8 cellular contexts compared by ENCODE assay signal in the genomic region with DNA sequence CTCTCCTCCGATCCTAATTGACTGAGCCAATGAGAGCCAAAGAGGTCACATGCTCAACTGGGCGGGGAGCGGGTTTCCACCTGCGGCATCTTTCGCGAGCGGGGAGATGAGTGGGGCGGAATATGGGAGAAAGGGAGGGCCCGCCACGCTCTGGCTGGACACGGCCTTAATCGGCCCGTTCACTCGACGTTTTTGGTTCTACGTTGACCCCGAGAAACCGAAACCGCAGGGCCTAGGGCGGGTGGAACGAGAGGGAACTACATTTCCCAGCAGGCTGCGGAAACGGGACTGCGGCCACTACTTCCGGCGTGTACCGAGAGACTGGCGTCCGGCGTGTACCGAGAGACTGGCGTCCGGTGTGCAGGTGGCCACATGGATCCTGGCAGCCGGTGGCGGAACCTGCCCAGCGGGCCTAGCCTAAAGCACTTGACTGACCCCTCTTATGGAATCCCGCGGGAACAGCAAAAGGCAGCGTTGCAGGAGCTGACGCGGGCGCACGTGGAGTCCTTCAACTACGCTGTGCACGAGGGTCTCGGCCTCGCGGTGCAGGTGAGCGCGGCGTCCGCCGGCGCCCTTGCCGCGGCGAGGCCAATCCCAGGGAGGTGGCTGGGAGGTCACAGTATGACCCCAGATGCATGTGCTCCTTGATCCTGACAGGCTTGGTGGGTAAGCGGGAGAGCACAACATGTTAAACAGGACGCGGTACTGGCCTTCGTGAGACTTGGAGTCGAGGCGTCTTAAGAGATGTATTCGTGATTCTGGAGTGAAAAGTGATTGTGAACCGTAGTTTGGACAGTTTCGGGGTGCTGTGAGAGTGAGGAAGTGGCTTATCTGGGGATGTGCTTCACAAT. TPM values are rescaled to one million over a fixed set of nuclear protein-coding genes. Genes with fewer than 3 reads are reported as not detected.
A peak's percentile ranks its signal among the peaks of the same experiment; 100 is the strongest.
DNase-seq lines count a peak whose midpoint lies in the region; ATAC-seq and TF ChIP-seq lines count a peak whose summit lies in the region.

A gene with protein sequence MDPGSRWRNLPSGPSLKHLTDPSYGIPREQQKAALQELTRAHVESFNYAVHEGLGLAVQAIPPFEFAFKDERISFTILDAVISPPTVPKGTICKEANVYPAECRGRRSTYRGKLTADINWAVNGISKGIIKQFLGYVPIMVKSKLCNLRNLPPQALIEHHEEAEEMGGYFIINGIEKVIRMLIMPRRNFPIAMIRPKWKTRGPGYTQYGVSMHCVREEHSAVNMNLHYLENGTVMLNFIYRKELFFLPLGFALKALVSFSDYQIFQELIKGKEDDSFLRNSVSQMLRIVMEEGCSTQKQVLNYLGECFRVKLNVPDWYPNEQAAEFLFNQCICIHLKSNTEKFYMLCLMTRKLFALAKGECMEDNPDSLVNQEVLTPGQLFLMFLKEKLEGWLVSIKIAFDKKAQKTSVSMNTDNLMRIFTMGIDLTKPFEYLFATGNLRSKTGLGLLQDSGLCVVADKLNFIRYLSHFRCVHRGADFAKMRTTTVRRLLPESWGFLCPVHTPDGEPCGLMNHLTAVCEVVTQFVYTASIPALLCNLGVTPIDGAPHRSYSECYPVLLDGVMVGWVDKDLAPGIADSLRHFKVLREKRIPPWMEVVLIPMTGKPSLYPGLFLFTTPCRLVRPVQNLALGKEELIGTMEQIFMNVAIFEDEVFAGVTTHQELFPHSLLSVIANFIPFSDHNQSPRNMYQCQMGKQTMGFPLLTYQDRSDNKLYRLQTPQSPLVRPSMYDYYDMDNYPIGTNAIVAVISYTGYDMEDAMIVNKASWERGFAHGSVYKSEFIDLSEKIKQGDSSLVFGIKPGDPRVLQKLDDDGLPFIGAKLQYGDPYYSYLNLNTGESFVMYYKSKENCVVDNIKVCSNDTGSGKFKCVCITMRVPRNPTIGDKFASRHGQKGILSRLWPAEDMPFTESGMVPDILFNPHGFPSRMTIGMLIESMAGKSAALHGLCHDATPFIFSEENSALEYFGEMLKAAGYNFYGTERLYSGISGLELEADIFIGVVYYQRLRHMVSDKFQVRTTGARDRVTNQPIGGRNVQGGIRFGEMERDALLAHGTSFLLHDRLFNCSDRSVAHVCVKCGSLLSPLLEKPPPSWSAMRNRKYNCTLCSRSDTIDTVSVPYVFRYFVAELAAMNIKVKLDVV (plus strand): TSS at position 343 of the 851 bp plus-strand sequence. CDS start 30 bp downstream, at position 373.

- ATAC-seq in HG02759 (IDR thresholded peaks at IDR 0.05; ENCODE audit: unreplicated experiment) (peak; percentile 86), left cardiac atrium (peak; percentile 95 to 97)

- peaks cover 2% of the 10 kb centered on the region for H3K4me1 Mint-ChIP-seq in progenitor cell of endocrine pancreas (ENCODE audit: low read depth)

- in situ Hi-C loops in GM13976 (cut with MboI; ENCODE audit: low sequenced_read_pairs, unreplicated experiment) = no loop called here

- H3K9me3 Mint-ChIP-seq in progenitor cell of endocrine pancreas (ENCODE audit: low read depth) = no peaks in the 10 kb centered on the region

- no peak within 1 kb of the TSS for H3K4me3 Mint-ChIP-seq in progenitor cell of endocrine pancreas (ENCODE audit: low read depth)

- TF ChIP-seq CTCF in GM13976 (IDR thresholded peaks at IDR 0.05; ENCODE audit: borderline replicate concordance, control extremely low read depth, extremely low read depth, insufficient read depth, missing control alignments) (no peak), progenitor cell of endocrine pancreas (IDR thresholded peaks at IDR 0.05; ENCODE audit: unreplicated experiment) (no peak)

- intact Hi-C loops in left cardiac atrium (cut with DNase I) = loop anchor here (5.0 to 10.0 kb wide), 2 partner anchors 58 to 60 kb away; partner anchors contain the start of gene TTL (in 2 of the 2)

- no peak within 1 kb of the TSS for H3K27ac Mint-ChIP-seq in progenitor cell of endocrine pancreas

- H3K36me3 Mint-ChIP-seq in progenitor cell of endocrine pancreas (ENCODE audit: insufficient read depth) = peaks cover 2% of the 10 kb centered on the region

- H3K27me3 Mint-ChIP-seq in progenitor cell of endocrine pancreas = no peaks in the 10 kb centered on the region

- DNase-seq in GM13976 (ENCODE audit: low spot score) = peak; percentile 91
- peak; percentile 82 for DNase-seq in NCI-H1105 treated with DMSO at 0.1 percent for 48 hours (lab: John Stamatoyannopoulos, UW)
- DNase-seq in T follicular helper cell (ENCODE audit: low read depth) = peak; percentile 67
- DNase-seq in amniotic stem cell (lab: John Stamatoyannopoulos, UW) = peak; percentile 83
- peak; percentile 90 for DNase-seq in left cardiac atrium
- DNase-seq in progenitor cell of endocrine pancreas (ENCODE audit: low spot score, unreplicated experiment) = peak; percentile 68
- peak; percentile 87 for DNase-seq in ureter (ENCODE audit: low spot score)

RNA-seq across cellular contexts. Expression of the gene that starts here (rescaled TPM):
- total RNA-seq in left cardiac atrium (10 to 100 TPM in 1 of 2 donors, 1 to 10 TPM in 1; 9.4 to 16.0 TPM), progenitor cell of endocrine pancreas (31.4 and 35.9 TPM in 2 replicates), ureter (28.7 TPM)

Comparison
In these comparisons a context has a peak if more than half of its experiments do, and no peak if none do; other contexts are left out.
1. Peak in every context shown above with its lines: DNase-seq and ATAC-seq.